Comparison of ENCODE assay signal across 13 cellular contexts in the genomic region with DNA sequence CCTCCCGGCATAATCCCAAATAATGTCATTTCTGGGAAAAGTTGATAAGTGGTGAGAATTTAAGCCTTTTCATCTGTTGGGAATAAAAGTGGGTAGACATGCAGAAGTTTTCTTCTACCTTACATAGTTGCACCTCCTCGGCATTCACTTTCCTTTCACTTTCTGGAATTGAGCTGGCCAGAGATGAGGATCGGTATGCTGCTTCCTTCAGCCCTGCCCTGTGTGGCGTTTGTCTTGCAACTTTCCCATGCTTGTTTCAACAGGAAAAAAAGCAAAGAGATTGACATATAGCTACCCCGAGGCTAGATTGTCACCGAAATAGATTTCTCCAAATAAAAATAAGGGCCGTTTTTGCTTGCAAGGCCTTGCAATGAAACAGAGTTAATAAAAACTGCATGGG.
A peak's percentile ranks its signal among the peaks of the same experiment; 100 is the strongest.
DNase-seq lines count a peak whose midpoint lies in the region; ATAC-seq, FAIRE-seq and TF ChIP-seq lines count a peak whose summit lies in the region.
"Had no signal": no experiment of that assay in that cellular context is flagged by ENCODE, and none has a peak within 500 bp of the region (broad histone marks: within the 10 kb centered on the region; RNA-seq: fewer than 3 reads in every experiment).

No MANE protein-coding gene starts in this region.

- FAIRE-seq in astrocyte (lab: Jason Lieb, UNC) = no peak
- no peak for FAIRE-seq in RCC 7860 (lab: Jason Lieb, UNC)
- FAIRE-seq: colon had no signal

- H3K27ac Mint-ChIP-seq in Calu3 (ENCODE audit: unreplicated experiment) = no peak overlapping the region
- H3K27ac Mint-ChIP-seq in astrocyte (ENCODE audit: unreplicated experiment) = no peak overlapping the region
- H3K27ac Mint-ChIP-seq: activated T-helper 2 cell treated with anti-CD3 and anti-CD28 coated beads, Interferon-gamma antibody, Interleukin-2, Interleukin-4, amounts not matched to agents 10 μg/mL and 5 μg/mL and 100 μg/mL, durations not matched to agents 14 hours and 24 hours and 36 hours; B cell had no signal

- H3K9me3 ChIP-seq in astrocyte (ENCODE audit: insufficient read depth, low read depth, low read length) (no peaks in the 10 kb centered on the region), left ventricle myocardium inferior (replicated peaks) (no peaks in the 10 kb centered on the region)

- TF ChIP-seq CTCF in Calu3 (IDR thresholded peaks at IDR 0.05; ENCODE audit: unreplicated experiment) = no peak
- TF ChIP-seq CTCF in astrocyte (IDR thresholded peaks at IDR 0.05; ENCODE audit: insufficient read depth, low read depth, low read length) = no peak
- no peak for TF ChIP-seq CTCF in left ventricle myocardium inferior (IDR thresholded peaks at IDR 0.05; ENCODE audit: borderline replicate concordance)

- H3K4me3 Mint-ChIP-seq in Calu3 (ENCODE audit: low read depth, unreplicated experiment) (peak overlapping the region; percentile 56), astrocyte (ENCODE audit: unreplicated experiment) (no peak overlapping the region)
- H3K4me3 Mint-ChIP-seq: B cell had no signal

- no peaks in the 10 kb centered on the region for H3K79me2 ChIP-seq in astrocyte (ENCODE audit: insufficient read depth, low read length)
- H3K79me2 ChIP-seq: parathyroid adenoma had no signal

- H3K36me3 ChIP-seq in astrocyte (ENCODE audit: insufficient read depth, low read length) (no peaks in the 10 kb centered on the region), left ventricle myocardium inferior (no peaks in the 10 kb centered on the region)

- no peaks in the 10 kb centered on the region for H4K20me1 ChIP-seq in astrocyte (ENCODE audit: insufficient read depth, low read length)

- DNase-seq in Calu3 = no peak
- no peak for DNase-seq in astrocyte (ENCODE audit: low read depth)
- no peak for DNase-seq in left ventricle myocardium inferior
- DNase-seq in sciatic nerve (ENCODE audit: low spot score) = no peak
- DNase-seq in NCI-H2081 (lab: John Stamatoyannopoulos, UW) = no peak
- DNase-seq in RCC 7860 (ENCODE audit: low spot score) = no peak
- DNase-seq: MV-4-11 had no signal

- CTCF ChIA-PET in Calu3 (lab: Charles Lee) = no interaction called here

- H3K27me3 Mint-ChIP-seq in Calu3 (ENCODE audit: unreplicated experiment) (no peaks in the 10 kb centered on the region), astrocyte (ENCODE audit: low read depth, unreplicated experiment) (peaks cover 4% of the 10 kb centered on the region)

- H3K36me3 Mint-ChIP-seq in Calu3 (ENCODE audit: insufficient read depth, unreplicated experiment) = no peaks in the 10 kb centered on the region
- H3K36me3 Mint-ChIP-seq in astrocyte (ENCODE audit: low read depth, unreplicated experiment) = peaks cover 2% of the 10 kb centered on the region

- H2AFZ ChIP-seq in astrocyte (ENCODE audit: low read depth, low read length) = no peak overlapping the region
- H2AFZ ChIP-seq: parathyroid adenoma had no signal

- H3K9ac ChIP-seq in astrocyte (ENCODE audit: low read length) = no peak overlapping the region
- H3K9ac ChIP-seq: parathyroid adenoma had no signal

- peak overlapping the region; percentile 62 for H3K4me2 ChIP-seq in astrocyte (ENCODE audit: low read length)

- intact Hi-C loops in Calu3 (cut with micrococcal nuclease; ENCODE audit: unreplicated experiment) = no loop called here
- intact Hi-C loops in left ventricle myocardium inferior (cut with micrococcal nuclease) = no loop called here
- intact Hi-C loops in sciatic nerve (cut with DNase I) = no loop called here

- H3K27ac ChIP-seq in astrocyte (ENCODE audit: low read depth, low read length) (no peak overlapping the region), left ventricle myocardium inferior (replicated peaks) (peak overlapping the region; percentile 80)
- H3K27ac ChIP-seq: parathyroid adenoma had no signal

- H3K4me3 ChIP-seq in astrocyte (ENCODE audit: insufficient read depth, low read depth, low read length) (no peak overlapping the region), left ventricle myocardium inferior (peak overlapping the region; percentile 56)

- no peaks in the 10 kb centered on the region for H3K4me1 ChIP-seq in astrocyte (ENCODE audit: insufficient read depth, low read length)
- H3K4me1 ChIP-seq in left ventricle myocardium inferior = peaks cover 29% of the 10 kb centered on the region
- H3K4me1 ChIP-seq: parathyroid adenoma had no signal

- no TSS peak for BruUV-seq in Calu3 (replicated peaks; lab: Mats Ljungman, UMichigan)

- ATAC-seq in sciatic nerve (peak; percentile 45), HG02763 (IDR thresholded peaks at IDR 0.05; ENCODE audit: unreplicated experiment) (no peak), GM21423 (IDR thresholded peaks at IDR 0.05; ENCODE audit: unreplicated experiment) (no peak)

- H3K27me3 ChIP-seq in astrocyte (ENCODE audit: insufficient read depth, low read length) = no peaks in the 10 kb centered on the region
- no peaks in the 10 kb centered on the region for H3K27me3 ChIP-seq in left ventricle myocardium inferior (ENCODE audit: low read depth)

- H3K9me3 Mint-ChIP-seq in Calu3 (ENCODE audit: low read depth, unreplicated experiment) (no peaks in the 10 kb centered on the region), astrocyte (ENCODE audit: unreplicated experiment) (peaks cover 3% of the 10 kb centered on the region)
- H3K9me3 Mint-ChIP-seq: activated T-helper 2 cell treated with anti-CD3 and anti-CD28 coated beads, Interferon-gamma antibody, Interleukin-2, Interleukin-4, amounts not matched to agents 10 μg/mL and 5 μg/mL and 100 μg/mL, durations not matched to agents 14 hours and 24 hours and 36 hours had no signal

- H3K4me1 Mint-ChIP-seq in Calu3 (ENCODE audit: low read depth, unreplicated experiment) (peaks cover 8% of the 10 kb centered on the region), astrocyte (ENCODE audit: low read depth, unreplicated experiment) (peaks cover 3% of the 10 kb centered on the region)
- H3K4me1 Mint-ChIP-seq: B cell had no signal
